Comparison of ENCODE assay signal across 9 cellular contexts in the genomic region with DNA sequence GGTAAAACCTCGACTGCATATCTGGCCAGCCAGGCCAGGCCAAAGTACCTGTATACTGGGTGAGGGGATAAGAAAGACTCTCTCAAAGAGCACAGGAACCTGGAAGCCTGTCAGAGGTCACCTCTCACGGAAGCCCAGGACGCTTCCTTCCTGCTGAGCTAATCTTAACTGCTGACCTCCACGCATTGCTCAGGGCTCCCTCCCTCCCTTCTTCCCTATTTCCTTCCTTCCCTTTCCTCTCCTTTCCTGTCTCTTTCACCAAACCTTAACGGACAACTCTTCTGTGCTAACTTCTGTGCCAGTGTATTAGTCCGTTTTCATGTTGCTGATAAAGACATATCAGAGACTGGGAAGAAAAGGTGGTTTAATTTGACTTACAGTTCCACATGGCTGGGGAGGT. TPM values are rescaled to one million over a fixed set of nuclear protein-coding genes. Genes with fewer than 3 reads are reported as not detected.
A peak's percentile ranks its signal among the peaks of the same experiment; 100 is the strongest.
DNase-seq lines count a peak whose midpoint lies in the region; ATAC-seq, FAIRE-seq and TF ChIP-seq lines count a peak whose summit lies in the region.
"Had no signal": no experiment of that assay in that cellular context is flagged by ENCODE, and none has a peak within 500 bp of the region (broad histone marks: within the 10 kb centered on the region; RNA-seq: fewer than 3 reads in every experiment).

No MANE protein-coding gene starts in this region.

- H3K4me1 ChIP-seq in HUES6 (ENCODE audit: control insufficient read depth, insufficient read depth, low read length): peaks cover 49% of the 10 kb centered on the region
- H3K4me1 ChIP-seq in GM12878 (ENCODE audit: control insufficient read depth, insufficient read depth, low read length): peaks cover 35% of the 10 kb centered on the region
- H3K4me1 ChIP-seq: right atrium auricular region had no signal

- H2AFZ ChIP-seq in GM12878 (ENCODE audit: control insufficient read depth, low read depth, low read length): peak overlapping the region; percentile 69

- H3K27ac ChIP-seq in HUES6 (ENCODE audit: low read depth, low read length) (no peak overlapping the region; the same call in 1 of the 2 replicates), GM12878 (ENCODE audit: control insufficient read depth, insufficient read depth) (peak overlapping the region; percentile 77)

- CTCF ChIA-PET in GM12878 (lab: Yijun Ruan, JAX): interaction anchor here (1.0 to 6.9 kb wide), 12 partner anchors 9 to 200 kb away, joined by 3 to 42 read pairs (median 6); partner anchors contain the start of genes PIP4P1 and PNP

- no peak for TF ChIP-seq CTCF in GM12878 (IDR thresholded peaks at IDR 0.05 in 2 of 3, conservative IDR thresholded peaks at IDR 0.05 in 1 of 3; ENCODE audit: control insufficient read depth in 2 of 3, extremely low read depth in 1 of 3, insufficient read depth in 1 of 3, low read depth in 3 of 3, low read length in 3 of 3)

- BruUV-seq in GM12878 (replicated peaks; lab: Mats Ljungman, UMichigan): no TSS peak

- no peaks in the 10 kb centered on the region for H3K79me2 ChIP-seq in GM12878 (ENCODE audit: control insufficient read depth, insufficient read depth, low read length)

- intact Hi-C loops in GM12878 (cut with micrococcal nuclease; ENCODE audit: unreplicated experiment): loop anchor here (2.0 to 5.0 kb wide), 2 partner anchors 42 to 118 kb away; no protein-coding TSS in a partner anchor

- no peak for TF ChIP-seq POLR2A in GM12878 (IDR thresholded peaks at IDR 0.05; ENCODE audit: low read depth, low read length)

- DNase-seq in GM12878 (ENCODE audit: low read depth, low spot score) (no peak), NCI-H748 (lab: John Stamatoyannopoulos, UW; ENCODE audit: unreplicated experiment) (no peak), NCI-H2171 treated with DMSO at 0.1 percent for 48 hours (lab: John Stamatoyannopoulos, UW) (no peak)
- DNase-seq: EL, stomach had no signal

- POLR2A ChIA-PET in GM12878 (lab: Charles Lee): interaction anchor here (0.7 to 5.6 kb wide), 4 partner anchors 20 to 161 kb away, joined by 3 to 28 read pairs (median 5); partner anchors contain the start of genes APEX1, OSGEP and PNP

- H3K4me3 ChIP-seq in HUES6 (ENCODE audit: low read depth, low read length): no peak overlapping the region
- peak overlapping the region; percentile 61 for H3K4me3 ChIP-seq in GM12878
- H3K4me3 ChIP-seq: right atrium auricular region, stomach had no signal

- peak; percentile 48 for ATAC-seq in GM12878

- in situ Hi-C loops in GM12878 (cut with MboI): no loop called here

- H3K36me3 ChIP-seq in HUES6 (ENCODE audit: control insufficient read depth, insufficient read depth, low read length): no peaks in the 10 kb centered on the region
- H3K36me3 ChIP-seq in GM12878 (ENCODE audit: control insufficient read depth in 2 of 2, insufficient read depth in 2 of 2, low read length in 1 of 2): no peaks in the 10 kb centered on the region
- H3K36me3 ChIP-seq: right atrium auricular region, stomach had no signal

- H3K27me3 ChIP-seq in HUES6 (ENCODE audit: control insufficient read depth, insufficient read depth, low read length): no peaks in the 10 kb centered on the region
- H3K27me3 ChIP-seq in GM12878 (replicated peaks in 1 of 2; ENCODE audit: control insufficient read depth in 2 of 2, insufficient read depth in 2 of 2, low read length in 1 of 2): no peaks in the 10 kb centered on the region
- H3K27me3 ChIP-seq: right atrium auricular region, stomach had no signal

- peak overlapping the region; percentile 16 for H3K9ac ChIP-seq in HUES6 (ENCODE audit: low read length)
- peak overlapping the region; percentile 60 for H3K9ac ChIP-seq in GM12878 (ENCODE audit: control insufficient read depth, insufficient read depth, low read length)

- H3K9me3 ChIP-seq in HUES6 (ENCODE audit: control insufficient read depth, insufficient read depth, low read depth, low read length) (no peaks in the 10 kb centered on the region; the same call in 1 of the 2 replicates), GM12878 (replicated peaks; ENCODE audit: control insufficient read depth, insufficient read depth, low read length) (no peaks in the 10 kb centered on the region; the same call in 2 of the 3 replicates)
- H3K9me3 ChIP-seq: right atrium auricular region, stomach had no signal

- no peak for TF ChIP-seq RAD21 in GM12878 (IDR thresholded peaks at IDR 0.05; ENCODE audit: insufficient read depth, low read depth, low read length)

- no peaks in the 10 kb centered on the region for H4K20me1 ChIP-seq in GM12878 (ENCODE audit: control insufficient read depth, insufficient read depth)

- no peak for TF ChIP-seq EP300 in GM12878 (IDR thresholded peaks at IDR 0.05; ENCODE audit: borderline replicate concordance in 1 of 2, control insufficient read depth in 1 of 2, low read depth in 2 of 2, low read length in 2 of 2)

- peak overlapping the region; percentile 68 for H3K4me2 ChIP-seq in GM12878 (ENCODE audit: control insufficient read depth, insufficient read depth)

- SMC1A ChIA-PET in GM12878 (lab: Charles Lee; ENCODE audit: uncharacterized antibody, unreplicated experiment): interaction anchor here (0.8 to 8.1 kb wide), 10 partner anchors 14 to 163 kb away, joined by 3 to 49 read pairs (median 11); partner anchors contain the start of genes APEX1, OSGEP, PIP4P1 and PNP

- no peak for FAIRE-seq in GM12878 (lab: Jason Lieb, UNC)

- RAD21 ChIA-PET in GM12878 (lab: Charles Lee; ENCODE audit: unreplicated experiment): interaction anchor here (0.9 to 4.3 kb wide), 10 partner anchors 9 to 200 kb away, joined by 3 to 21 read pairs (median 4); partner anchors contain the start of genes APEX1, OSGEP, PARP2 and PIP4P1

- 6% methylated on average over 6 of the region's 6 CpGs for WGBS in GM12878 (ENCODE audit: insufficient coverage, insufficient replicate concordance, low lambda C conversion rate, missing lambda C conversion rate)

RNA-seq across cellular contexts. Expression of gene RNASE10, which starts 14.8 kb away (rescaled TPM):
- total RNA-seq in GM12878 (2013; cell fraction: nucleolus; rRNA removed): not detected in 2 replicates
- not detected in 2 replicates for total RNA-seq in GM12878 (2014; rRNA removed)
- not detected in 2 replicates for total RNA-seq in GM12878 (2014; rRNA removed; fragmentation: Illumina TruSeq; extraction: Trizol)
- 0.21 and 0.44 TPM in 2 replicates for total RNA-seq in GM12878 (2021)
- polyA plus RNA-seq in GM12878 (2011; ENCODE audit: low read depth): not detected
- not detected in 2 replicates for polyA plus RNA-seq in GM12878 (2011; rRNA removed)
- polyA plus RNA-seq in GM12878 (2011; cell fraction: cytosol; rRNA removed): not detected in 2 replicates
- polyA plus RNA-seq in GM12878 (2011; cell fraction: nucleus; rRNA removed): not detected in 2 replicates
- polyA plus RNA-seq in GM12878 (2012): 0.18 TPM in 1 of 2 replicates, not detected in the other
- not detected in 2 replicates for polyA plus RNA-seq in GM12878 (2014; fragmentation: Illumina TruSeq; extraction: Trizol)
- not detected for polyA plus RNA-seq in GM12878 (2014; fragmentation: Nextera tagmentation; extraction: Ambion mirVana)
- polyA plus RNA-seq in GM12878 (2014; rRNA removed): 0.19 TPM in 1 of 2 replicates, not detected in the other
- under 1 TPM; 0.13 to 0.18 TPM for polyA plus RNA-seq in GM12878 (2016; fragmentation: Nextera tagmentation; extraction: Ambion mirVana)
- not detected in 2 replicates for polyA minus RNA-seq in GM12878 (2011; rRNA and poly(A)+ RNA removed)
- not detected in 2 replicates for polyA minus RNA-seq in GM12878 (2011; cell fraction: cytosol; rRNA and poly(A)+ RNA removed)
- polyA minus RNA-seq in GM12878 (2011; cell fraction: nucleus; rRNA and poly(A)+ RNA removed): not detected in 2 replicates
- total RNA-seq: epithelial cell of proximal tubule, NCI-H460, right atrium auricular region, stomach had no signal
- polyA plus RNA-seq: stomach had no signal

RNA-seq across cellular contexts. Expression of gene PNP, which starts 21.4 kb away (rescaled TPM):
- 49.6 and 54.8 TPM in 2 replicates for total RNA-seq in GM12878 (2013; cell fraction: nucleolus; rRNA removed)
- total RNA-seq in GM12878 (2014; rRNA removed) (145 and 161 TPM in 2 replicates), GM12878 (2014; rRNA removed; fragmentation: Illumina TruSeq; extraction: Trizol) (185 and 198 TPM in 2 replicates), GM12878 (2021) (129 and 131 TPM in 2 replicates)
- polyA plus RNA-seq in GM12878 (2011; ENCODE audit: low read depth): 57.8 TPM
- polyA plus RNA-seq in GM12878 (2011; rRNA removed) (202 and 215 TPM in 2 replicates), GM12878 (2014; fragmentation: Illumina TruSeq; extraction: Trizol) (196 and 211 TPM in 2 replicates), GM12878 (2014; fragmentation: Nextera tagmentation; extraction: Ambion mirVana) (100 to 1,000 TPM; 103 to 123 TPM), GM12878 (2014; rRNA removed) (137 and 146 TPM in 2 replicates), GM12878 (2016; fragmentation: Nextera tagmentation; extraction: Ambion mirVana) (100 to 1,000 TPM; 124 to 131 TPM)
- 175 and 177 TPM in 2 replicates for polyA plus RNA-seq in GM12878 (2011; cell fraction: cytosol; rRNA removed)
- polyA plus RNA-seq in GM12878 (2011; cell fraction: nucleus; rRNA removed): 117 and 119 TPM in 2 replicates
- 45.2 and 49.5 TPM in 2 replicates for polyA plus RNA-seq in GM12878 (2012)
- 119 and 123 TPM in 2 replicates for polyA minus RNA-seq in GM12878 (2011; rRNA and poly(A)+ RNA removed)
- 51.5 and 61.2 TPM in 2 replicates for polyA minus RNA-seq in GM12878 (2011; cell fraction: cytosol; rRNA and poly(A)+ RNA removed)
- 26.2 and 41.4 TPM in 2 replicates for polyA minus RNA-seq in GM12878 (2011; cell fraction: nucleus; rRNA and poly(A)+ RNA removed)

RNA-seq across cellular contexts. Expression of gene PIP4P1, which starts 29.3 kb away (rescaled TPM):
- total RNA-seq in GM12878 (2013; cell fraction: nucleolus; rRNA removed): 16.5 and 18.6 TPM in 2 replicates
- total RNA-seq in GM12878 (2014; rRNA removed) (29.3 and 29.7 TPM in 2 replicates), GM12878 (2014; rRNA removed; fragmentation: Illumina TruSeq; extraction: Trizol) (22.8 and 23.4 TPM in 2 replicates), GM12878 (2021) (39.0 and 41.3 TPM in 2 replicates)
- polyA plus RNA-seq in GM12878 (2011; ENCODE audit: low read depth): 29.2 TPM
- polyA plus RNA-seq in GM12878 (2011; rRNA removed) (26.7 and 45.7 TPM in 2 replicates), GM12878 (2014; fragmentation: Illumina TruSeq; extraction: Trizol) (38.1 and 45.8 TPM in 2 replicates), GM12878 (2014; fragmentation: Nextera tagmentation; extraction: Ambion mirVana) (10 to 100 TPM; 19.1 to 41.6 TPM), GM12878 (2014; rRNA removed) (44.4 and 47.4 TPM in 2 replicates), GM12878 (2016; fragmentation: Nextera tagmentation; extraction: Ambion mirVana) (10 to 100 TPM; 37.7 to 43.6 TPM)
- polyA plus RNA-seq in GM12878 (2011; cell fraction: cytosol; rRNA removed): 41.3 and 42.1 TPM in 2 replicates
- polyA plus RNA-seq in GM12878 (2011; cell fraction: nucleus; rRNA removed): 107 and 114 TPM in 2 replicates
- polyA plus RNA-seq in GM12878 (2012): 30.5 and 36.8 TPM in 2 replicates
- 34.0 and 36.5 TPM in 2 replicates for polyA minus RNA-seq in GM12878 (2011; rRNA and poly(A)+ RNA removed)
- 11.2 and 12.3 TPM in 2 replicates for polyA minus RNA-seq in GM12878 (2011; cell fraction: cytosol; rRNA and poly(A)+ RNA removed)
- polyA minus RNA-seq in GM12878 (2011; cell fraction: nucleus; rRNA and poly(A)+ RNA removed): 27.4 and 45.5 TPM in 2 replicates

RNA-seq across cellular contexts. Expression of gene APEX1, which starts 35.5 kb away (rescaled TPM):
- 11.9 and 13.2 TPM in 2 replicates for total RNA-seq in GM12878 (2013; cell fraction: nucleolus; rRNA removed)
- total RNA-seq in GM12878 (2014; rRNA removed) (267 and 279 TPM in 2 replicates), GM12878 (2014; rRNA removed; fragmentation: Illumina TruSeq; extraction: Trizol) (107 and 115 TPM in 2 replicates), GM12878 (2021) (262 and 271 TPM in 2 replicates)
- polyA plus RNA-seq in GM12878 (2011; ENCODE audit: low read depth): 189 TPM
- polyA plus RNA-seq in GM12878 (2011; rRNA removed) (226 and 308 TPM in 2 replicates), GM12878 (2014; fragmentation: Illumina TruSeq; extraction: Trizol) (407 and 465 TPM in 2 replicates), GM12878 (2014; fragmentation: Nextera tagmentation; extraction: Ambion mirVana) (100 to 1,000 TPM; 299 to 320 TPM), GM12878 (2014; rRNA removed) (278 and 300 TPM in 2 replicates), GM12878 (2016; fragmentation: Nextera tagmentation; extraction: Ambion mirVana) (100 to 1,000 TPM; 298 to 319 TPM)
- polyA plus RNA-seq in GM12878 (2011; cell fraction: cytosol; rRNA removed): 367 and 441 TPM in 2 replicates
- 186 and 211 TPM in 2 replicates for polyA plus RNA-seq in GM12878 (2011; cell fraction: nucleus; rRNA removed)
- 204 and 235 TPM in 2 replicates for polyA plus RNA-seq in GM12878 (2012)
- 253 and 255 TPM in 2 replicates for polyA minus RNA-seq in GM12878 (2011; rRNA and poly(A)+ RNA removed)
- polyA minus RNA-seq in GM12878 (2011; cell fraction: cytosol; rRNA and poly(A)+ RNA removed): 57.3 and 60.1 TPM in 2 replicates
- 28.0 and 43.7 TPM in 2 replicates for polyA minus RNA-seq in GM12878 (2011; cell fraction: nucleus; rRNA and poly(A)+ RNA removed)

RNA-seq across cellular contexts. Expression of gene OSGEP, which starts 36.0 kb away (rescaled TPM):
- total RNA-seq in GM12878 (2013; cell fraction: nucleolus; rRNA removed): 81.7 and 83.0 TPM in 2 replicates
- total RNA-seq in GM12878 (2014; rRNA removed) (67.1 and 78.1 TPM in 2 replicates), GM12878 (2014; rRNA removed; fragmentation: Illumina TruSeq; extraction: Trizol) (47.9 and 49.2 TPM in 2 replicates), GM12878 (2021) (46.8 and 47.8 TPM in 2 replicates)
- polyA plus RNA-seq in GM12878 (2011; ENCODE audit: low read depth): 33.7 TPM
- polyA plus RNA-seq in GM12878 (2011; rRNA removed) (49.6 and 56.2 TPM in 2 replicates), GM12878 (2014; fragmentation: Illumina TruSeq; extraction: Trizol) (49.4 and 57.1 TPM in 2 replicates), GM12878 (2014; fragmentation: Nextera tagmentation; extraction: Ambion mirVana) (10 to 100 TPM; 48.9 to 49.4 TPM), GM12878 (2014; rRNA removed) (85.6 and 88.8 TPM in 2 replicates), GM12878 (2016; fragmentation: Nextera tagmentation; extraction: Ambion mirVana) (10 to 100 TPM; 76.9 to 88.9 TPM)
- 68.4 and 87.0 TPM in 2 replicates for polyA plus RNA-seq in GM12878 (2011; cell fraction: cytosol; rRNA removed)
- polyA plus RNA-seq in GM12878 (2011; cell fraction: nucleus; rRNA removed): 128 and 138 TPM in 2 replicates
- 31.3 and 37.9 TPM in 2 replicates for polyA plus RNA-seq in GM12878 (2012)
- 71.2 and 76.9 TPM in 2 replicates for polyA minus RNA-seq in GM12878 (2011; rRNA and poly(A)+ RNA removed)
- 15.9 and 16.4 TPM in 2 replicates for polyA minus RNA-seq in GM12878 (2011; cell fraction: cytosol; rRNA and poly(A)+ RNA removed)
- 48.0 and 88.6 TPM in 2 replicates for polyA minus RNA-seq in GM12878 (2011; cell fraction: nucleus; rRNA and poly(A)+ RNA removed)
